Comparison of ENCODE assay signal across 29 cellular contexts in the genomic region with DNA sequence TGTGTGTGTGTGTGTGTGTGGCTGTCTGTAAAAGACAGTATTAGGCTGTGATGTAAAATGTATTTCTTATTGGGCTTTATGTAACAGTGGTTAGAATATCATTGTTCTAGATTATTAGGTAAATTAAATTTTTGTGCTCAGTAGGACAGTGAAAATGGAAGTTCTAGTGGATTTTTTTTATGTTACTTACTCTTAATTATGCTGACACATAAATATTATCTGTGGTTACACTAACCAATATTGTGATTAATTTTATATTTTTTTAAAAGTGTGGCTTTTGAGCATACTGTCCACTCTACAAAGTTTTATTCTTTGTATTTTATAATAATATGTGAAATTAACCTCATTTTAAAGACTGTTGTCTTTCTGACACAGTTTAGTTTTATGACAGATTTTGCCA.
"Had no signal": no experiment of that assay in that cellular context is flagged by ENCODE, and none has a peak within 500 bp of the region (broad histone marks: within the 10 kb centered on the region; RNA-seq: fewer than 3 reads in every experiment).

No MANE protein-coding gene starts in this region.

- H3K9me3 ChIP-seq: ovary, psoas muscle, spleen, suprapubic skin, testis, tibial artery, transverse colon, upper lobe of right lung, uterus had no signal

- H3K27ac ChIP-seq: ovary, parathyroid adenoma, psoas muscle, skin epidermis, spleen, suprapubic skin, testis, tibial artery, transverse colon, upper lobe of right lung, uterus had no signal

- H3K4me3 ChIP-seq: ovary, psoas muscle, skin epidermis, smooth muscle cell, spleen, suprapubic skin, testis, tibial artery, transverse colon, upper lobe of right lung, uterus had no signal

- H3K27me3 ChIP-seq: ovary, spleen, suprapubic skin, testis, tibial artery, transverse colon, upper lobe of right lung, uterus had no signal

- H3K4me2 ChIP-seq: smooth muscle cell had no signal

- DNase-seq: naive thymus-derived CD4-positive, alpha-beta T cell; natural killer cell; nephron progenitor cell; occipital lobe; ovary; posterior cingulate gyrus; psoas muscle; right cardiac atrium; spleen; stimulated activated CD4-positive, alpha-beta T cell treated with anti-CD3 and anti-CD28 coated beads, Interleukin-12 subunit alpha, Interleukin-12 subunit beta, amount 100 ng/mL, for 4 hours; stimulated activated CD4-positive, alpha-beta T cell treated with anti-CD3 and anti-CD28 coated beads, Interleukin-1b, Interleukin-23, amount 100 ng/mL, for 48 hours; stimulated activated CD4-positive, alpha-beta T cell treated with anti-CD3 and anti-CD28 coated beads, Interleukin-4, amount 100 ng/mL, for 1 hour; stimulated activated CD4-positive, alpha-beta T cell treated with anti-CD3 and anti-CD28 coated beads, Interleukin-4, amount 100 ng/mL, for 4 hours; stimulated activated CD8-positive, alpha-beta memory T cell treated with anti-CD3 and anti-CD28 coated beads, Interleukin-4, amount 100 ng/mL, for 48 hours; stimulated activated naive CD4-positive, alpha-beta T cell; stimulated activated naive CD8-positive, alpha-beta T cell treated with anti-CD3 and anti-CD28 coated beads, Interleukin-15, amount 100 ng/mL, for 72 hours; stimulated activated naive CD8-positive, alpha-beta T cell treated with anti-CD3 and anti-CD28 coated beads, Interleukin-15, Interleukin-2, amounts not matched to agents 100 U/mL and 50 U/mL, for 24 hours; substantia nigra; testis; tibial artery; transverse colon; upper lobe of right lung; uterus had no signal

- ATAC-seq: naive thymus-derived CD4-positive, alpha-beta T cell; natural killer cell; psoas muscle; right cardiac atrium; sciatic nerve; stimulated activated memory B cell treated with anti-CD40 and anti-IgM and Interleukin-4, amounts not matched to agents 10 μg/mL and 1 μg/mL and 100 μg/mL, for 72 hours; stimulated activated naive CD8-positive, alpha-beta T cell treated with anti-CD3 and anti-CD28 coated beads, Interleukin-15, amount 100 ng/mL, for 72 hours; stimulated activated naive CD8-positive, alpha-beta T cell treated with anti-CD3 and anti-CD28 coated beads, Interleukin-15, Interleukin-2, amounts not matched to agents 100 U/mL and 50 U/mL, for 24 hours; upper lobe of right lung had no signal

- H3K4me1 ChIP-seq: parathyroid adenoma, psoas muscle, spleen, suprapubic skin, testis, tibial artery, transverse colon, upper lobe of right lung, uterus had no signal

- H2AFZ ChIP-seq: parathyroid adenoma had no signal

- H3K36me3 ChIP-seq: ovary, spleen, suprapubic skin, tibial artery, transverse colon, upper lobe of right lung, uterus had no signal

- H3K9ac ChIP-seq: parathyroid adenoma had no signal
